Comparison of ENCODE assay signal across 8 cellular contexts in genomic region chr4:173301518-173302201, GRCh38. TPM values are rescaled to one million over a fixed set of nuclear protein-coding genes. Genes with fewer than 3 reads are reported as not detected.
DNase-seq lines count a peak whose midpoint lies in the region; ATAC-seq, FAIRE-seq and TF ChIP-seq lines count a peak whose summit lies in the region.

No MANE protein-coding gene starts in this region.

- no peak for TF ChIP-seq RAD21 in HepG2 (CRISPR knock-in tag; IDR thresholded peaks at IDR 0.05)

- no peak overlapping the region for H3K9ac ChIP-seq in HepG2 (ENCODE audit: insufficient read depth, low read depth, low read length)

- no TSS peak for BruUV-seq in HepG2 (replicated peaks; lab: Mats Ljungman, UMichigan)

- no peaks in the 10 kb centered on the region for H3K36me3 ChIP-seq in CD8-positive, alpha-beta T cell (ENCODE audit: insufficient read depth, low read length)
- peaks cover 0 to 4% of the 10 kb centered on the region in 2 donors for H3K36me3 ChIP-seq in body of pancreas (replicated peaks in 1 of 2; ENCODE audit: insufficient read depth in 1 of 2, low read depth in 2 of 2)
- no peaks in the 10 kb centered on the region for H3K36me3 ChIP-seq in HepG2 (replicated peaks in 1 of 2; ENCODE audit: control insufficient read depth in 1 of 2, insufficient read depth in 2 of 2, low read length in 2 of 2)

- H3K4me3 Mint-ChIP-seq in CD8-positive, alpha-beta T cell: no peak overlapping the region

- no peaks in the 10 kb centered on the region for H3K4me1 ChIP-seq in CD8-positive, alpha-beta T cell (ENCODE audit: insufficient read depth, low read length)
- H3K4me1 ChIP-seq in body of pancreas: no peaks in the 10 kb centered on the region
- H3K4me1 ChIP-seq in HepG2 (ENCODE audit: insufficient read depth, low read length): no peaks in the 10 kb centered on the region

- in situ Hi-C loops in HepG2 (cut with HindIII; ENCODE audit: extremely low pct_ligation_motif_present, low pct_unique_long_range_greater_than_20kb): no loop called here

- TF ChIP-seq POLR2A in body of pancreas (IDR thresholded peaks at IDR 0.05) (no peak), HepG2 (IDR thresholded peaks at IDR 0.05; ENCODE audit: insufficient read depth in 1 of 2, low read depth in 2 of 2, low read length in 2 of 2) (no peak)

- no peaks in the 10 kb centered on the region for H3K9me3 ChIP-seq in CD8-positive, alpha-beta T cell (ENCODE audit: low read length)
- H3K9me3 ChIP-seq in body of pancreas (no peaks in the 10 kb centered on the region), HepG2 (ENCODE audit: low read length) (no peaks in the 10 kb centered on the region)

- WGBS in body of pancreas, 2 donors: 20 to 23% methylated on average over 5 of the region's 5 CpGs
- WGBS in HepG2 (ENCODE audit: low lambda C conversion rate): 18% methylated on average over 5 of the region's 5 CpGs

- H2AFZ ChIP-seq in HepG2 (ENCODE audit: low read length): no peak overlapping the region

- H3K36me3 Mint-ChIP-seq in CD8-positive, alpha-beta T cell: peaks cover 43% of the 10 kb centered on the region

- CTCF ChIA-PET in CD8-positive, alpha-beta T cell (lab: Charles Lee): interaction anchor here (0.6 to 4.3 kb wide), 39 partner anchors 8 to 819 kb away, joined by 3 to 63 read pairs (median 5); no protein-coding TSS in a partner anchor
- CTCF ChIA-PET in HepG2 (lab: Yijun Ruan, JAX; ENCODE audit: low intra/inter-chr PET ratio, low total read pairs): no interaction called here

- no peak for FAIRE-seq in HepG2 (lab: Jason Lieb, UNC)

- H3K79me2 ChIP-seq in HepG2 (ENCODE audit: insufficient read depth, low read length): no peaks in the 10 kb centered on the region

- peak; percentile 90 for TF ChIP-seq CTCF in CD8-positive, alpha-beta T cell (IDR thresholded peaks at IDR 0.05)
- peak; percentile 53 to 76 (median 73) for TF ChIP-seq CTCF in body of pancreas (IDR thresholded peaks at IDR 0.05)
- TF ChIP-seq CTCF in HepG2 (CRISPR knock-in tag; IDR thresholded peaks at IDR 0.05): peak; percentile 17; the same call in 1 of the 2 replicates

- no peak for DNase-seq in CD8-positive, alpha-beta T cell
- peak; percentile 54 to 66 for DNase-seq in Kasumi-1 (lab: John Stamatoyannopoulos, UW)
- DNase-seq in body of pancreas: peak in 1 of 4 donors; percentile 17
- DNase-seq in HepG2 (ENCODE audit: low spot score): no peak
- DNase-seq in SK-N-DZ (ENCODE audit: low spot score): no peak
- DNase-seq in NCI-H510A (lab: John Stamatoyannopoulos, UW): no peak

- no peaks in the 10 kb centered on the region for H3K27me3 Mint-ChIP-seq in CD8-positive, alpha-beta T cell (ENCODE audit: low read depth)

- H3K27ac Mint-ChIP-seq in CD8-positive, alpha-beta T cell: peak overlapping the region; percentile 4

- H3K4me3 ChIP-seq in CD8-positive, alpha-beta T cell (ENCODE audit: low read depth, low read length): no peak overlapping the region
- no peak overlapping the region for H3K4me3 ChIP-seq in body of pancreas
- no peak overlapping the region for H3K4me3 ChIP-seq in HepG2 (replicated peaks in 1 of 3; ENCODE audit: insufficient read depth in 1 of 3, low read depth in 2 of 3, low read length in 3 of 3)

- POLR2A ChIA-PET in CD8-positive, alpha-beta T cell (lab: Charles Lee): no interaction called here
- POLR2A ChIA-PET in HepG2 (lab: Yijun Ruan, JAX): no interaction called here

- no peaks in the 10 kb centered on the region for H3K4me1 Mint-ChIP-seq in CD8-positive, alpha-beta T cell (ENCODE audit: low read depth)

- no peaks in the 10 kb centered on the region; the same call in 1 of the 2 replicates for H4K20me1 ChIP-seq in HepG2 (ENCODE audit: insufficient read depth, low read length)

- peak; percentile 51 for ATAC-seq in CD8-positive, alpha-beta T cell
- ATAC-seq in GM18511 (IDR thresholded peaks at IDR 0.05; ENCODE audit: unreplicated experiment): peak; percentile 69
- ATAC-seq in body of pancreas: no peak
- no peak for ATAC-seq in HepG2
- no peak for ATAC-seq in GM21528 (IDR thresholded peaks at IDR 0.05; ENCODE audit: low FRiP score, unreplicated experiment)

- intact Hi-C loops in CD8-positive, alpha-beta T cell (cut with DNase I, micrococcal nuclease): loop anchor here (1.0 kb wide), 2 partner anchors 276 to 288 kb away; no protein-coding TSS in a partner anchor
- intact Hi-C loops in body of pancreas (cut with DNase I): loop anchor here (10.0 kb wide), 1 partner anchor 287 kb away; no protein-coding TSS in a partner anchor
- intact Hi-C loops in HepG2 (cut with micrococcal nuclease; ENCODE audit: unreplicated experiment): no loop called here

- H3K27ac ChIP-seq in CD8-positive, alpha-beta T cell (ENCODE audit: low read depth, low read length): no peak overlapping the region
- H3K27ac ChIP-seq in body of pancreas (no peak overlapping the region), HepG2 (ENCODE audit: extremely low read length, insufficient read depth, low read length) (no peak overlapping the region)

- H3K27me3 ChIP-seq in CD8-positive, alpha-beta T cell (ENCODE audit: insufficient read depth, low read length): no peaks in the 10 kb centered on the region
- H3K27me3 ChIP-seq in body of pancreas (no peaks in the 10 kb centered on the region), HepG2 (ENCODE audit: control insufficient read depth in 1 of 2, insufficient read depth in 2 of 2, low read length in 2 of 2) (0 out of 5 replicates have a peak, but pooled peaks cover 0 to 6% of the 10 kb centered on the region in 2 experiments)

- TF ChIP-seq EP300 in HepG2 (IDR thresholded peaks at IDR 0.05; ENCODE audit: low read depth in 2 of 2, low read length in 2 of 2) (no peak), HepG2 (CRISPR knock-in tag; IDR thresholded peaks at IDR 0.05; ENCODE audit: borderline replicate concordance) (no peak)

- H3K9me3 Mint-ChIP-seq in CD8-positive, alpha-beta T cell: no peaks in the 10 kb centered on the region

- H3K4me2 ChIP-seq in HepG2 (ENCODE audit: low read depth, low read length): no peak overlapping the region

TF ChIP-seq in HepG2, 621 proteins besides CTCF, POLR2A, EP300 and RAD21 (continues in another document):
- TF ChIP-seq, protein P1, sequence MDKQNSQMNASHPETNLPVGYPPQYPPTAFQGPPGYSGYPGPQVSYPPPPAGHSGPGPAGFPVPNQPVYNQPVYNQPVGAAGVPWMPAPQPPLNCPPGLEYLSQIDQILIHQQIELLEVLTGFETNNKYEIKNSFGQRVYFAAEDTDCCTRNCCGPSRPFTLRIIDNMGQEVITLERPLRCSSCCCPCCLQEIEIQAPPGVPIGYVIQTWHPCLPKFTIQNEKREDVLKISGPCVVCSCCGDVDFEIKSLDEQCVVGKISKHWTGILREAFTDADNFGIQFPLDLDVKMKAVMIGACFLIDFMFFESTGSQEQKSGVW (CRISPR knock-in tag; IDR thresholded peaks at IDR 0.05; ENCODE audit: borderline replicate concordance): no peak
- TF ChIP-seq ZNF253 (CRISPR knock-in tag; IDR thresholded peaks at IDR 0.05; ENCODE audit: borderline replicate concordance): no peak
- TF ChIP-seq ZNF547 (CRISPR knock-in tag; IDR thresholded peaks at IDR 0.05): no peak
- TF ChIP-seq SKI (IDR thresholded peaks at IDR 0.05; ENCODE audit: partially characterized antibody): no peak
- no peak for TF ChIP-seq ZFP91 (CRISPR knock-in tag; IDR thresholded peaks at IDR 0.05; ENCODE audit: borderline replicate concordance)
- TF ChIP-seq ZSCAN31 (CRISPR knock-in tag; IDR thresholded peaks at IDR 0.05; ENCODE audit: low read depth): no peak
- TF ChIP-seq NFE2L1 (CRISPR knock-in tag; IDR thresholded peaks at IDR 0.05; ENCODE audit: borderline replicate concordance): no peak
- TF ChIP-seq NR1H2 (CRISPR knock-in tag; IDR thresholded peaks at IDR 0.05; ENCODE audit: borderline replicate concordance, low read depth): no peak
- TF ChIP-seq TCF12 (IDR thresholded peaks at IDR 0.05): no peak
- TF ChIP-seq TCF12 (CRISPR knock-in tag; IDR thresholded peaks at IDR 0.05): no peak

RNA-seq across cellular contexts. Expression of gene HMGB2, which starts 32.5 kb away (rescaled TPM):
- 100 to 1,000 TPM; 172 to 179 TPM for total RNA-seq in CD8-positive, alpha-beta T cell
- 10 to 100 TPM; 16.2 to 18.7 TPM for total RNA-seq in body of pancreas
- 332 and 478 TPM in 2 replicates for total RNA-seq in HepG2 (2016; rRNA removed; fragmentation: Illumina TruSeq; extraction: Trizol)
- 55.4 and 58.1 TPM in 2 replicates for total RNA-seq in HepG2 (2016; cell fraction: cytosol; rRNA removed; fragmentation: Illumina TruSeq; extraction: Trizol; ENCODE audit: low read depth)
- 327 and 486 TPM in 2 replicates for total RNA-seq in HepG2 (2016; cell fraction: insoluble cytoplasmic fraction; rRNA removed; fragmentation: Illumina TruSeq; extraction: Trizol)
- 88.2 and 95.3 TPM in 2 replicates for total RNA-seq in HepG2 (2016; cell fraction: membrane; rRNA removed; fragmentation: Illumina TruSeq; extraction: Trizol)
- 133 and 139 TPM in 2 replicates for total RNA-seq in HepG2 (2016; cell fraction: nucleus; rRNA removed; fragmentation: Illumina TruSeq; extraction: Trizol)
- polyA plus RNA-seq in HepG2 (2011; rRNA removed): 49.9 and 90.5 TPM in 2 replicates
- polyA plus RNA-seq in HepG2 (2011; cell fraction: cytosol; rRNA removed): 47.8 and 56.0 TPM in 2 replicates
- polyA plus RNA-seq in HepG2 (2011; cell fraction: nucleus; rRNA removed): 32.4 and 36.5 TPM in 2 replicates
- 115 and 248 TPM in 2 replicates for polyA plus RNA-seq in HepG2 (2012)
- 44.2 and 44.6 TPM in 2 replicates for polyA plus RNA-seq in HepG2 (2016; cell fraction: cytosol; fragmentation: Illumina TruSeq; extraction: Trizol; ENCODE audit: low read depth)
- polyA plus RNA-seq in HepG2 (2016; cell fraction: insoluble cytoplasmic fraction; fragmentation: Illumina TruSeq; extraction: Trizol; ENCODE audit: low read depth): 657 and 732 TPM in 2 replicates
- polyA plus RNA-seq in HepG2 (2016; cell fraction: membrane; fragmentation: Illumina TruSeq; extraction: Trizol; ENCODE audit: low read depth): 82.0 and 83.9 TPM in 2 replicates
- 316 and 322 TPM in 2 replicates for polyA plus RNA-seq in HepG2 (2016; cell fraction: nucleus; fragmentation: Illumina TruSeq; extraction: Trizol; ENCODE audit: insufficient read depth, low read depth)
- polyA minus RNA-seq in HepG2 (2011; rRNA and poly(A)+ RNA removed; ENCODE audit: low replicate concordance): 14.1 and 27.2 TPM in 2 replicates
- polyA minus RNA-seq in HepG2 (2011; cell fraction: cytosol; rRNA and poly(A)+ RNA removed): 29.2 and 45.7 TPM in 2 replicates
- 46.0 and 60.1 TPM in 2 replicates for polyA minus RNA-seq in HepG2 (2011; cell fraction: nucleus; rRNA and poly(A)+ RNA removed)
- polyA plus RNA-seq in SK-N-DZ (2014; cell fraction: cytosol; rRNA removed): 493 and 516 TPM in 2 replicates
- 309 and 379 TPM in 2 replicates for polyA plus RNA-seq in SK-N-DZ (2014; cell fraction: nucleus; rRNA removed)

Comparison
In these comparisons a context has a peak if more than half of its experiments do, and no peak if none do; other contexts are left out.
1. ATAC-seq: peak in CD8-positive, alpha-beta T cell (single experiment) and GM18511 (single experiment); none in body of pancreas (single experiment), HepG2 (single experiment) and GM21528 (single experiment).
2. DNase-seq: peak in Kasumi-1 (2 of 2); none in CD8-positive, alpha-beta T cell (0 of 7), HepG2 (single experiment), SK-N-DZ (single experiment) and NCI-H510A (single experiment).
3. CTCF ChIP-seq: peak in every context shown above with its lines; median percentile 90 in CD8-positive, alpha-beta T cell; 73 in body of pancreas; 17 in HepG2.